In the genomic region with DNA sequence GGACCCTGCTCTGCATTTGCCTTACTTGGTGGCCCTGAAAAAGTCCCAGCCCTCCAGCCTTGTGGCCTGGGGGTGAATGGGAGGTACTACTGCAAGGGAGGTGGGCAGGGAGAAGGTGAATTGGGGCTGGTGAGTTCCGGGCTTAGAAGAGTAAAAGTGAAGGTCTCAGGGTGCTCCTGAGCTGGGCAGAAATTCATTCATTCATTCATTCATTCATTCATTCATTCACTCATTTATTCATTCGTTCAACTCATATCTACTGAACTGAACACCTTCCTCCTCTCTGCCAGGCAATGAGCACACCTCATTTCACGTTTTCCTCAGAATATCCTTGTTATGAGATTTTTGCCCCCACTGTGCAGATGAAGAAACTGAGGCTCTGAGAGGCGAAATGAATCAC, we compare ENCODE assay signal across 1 cellular context.
TF ChIP-seq lines count a peak whose summit lies in the region.

No MANE protein-coding gene starts in this region.

TF ChIP-seq in HEK293, 187 proteins besides CTCF, POLR2A, EP300 and RAD21 (continued from another document):
- TF ChIP-seq, protein P1, sequence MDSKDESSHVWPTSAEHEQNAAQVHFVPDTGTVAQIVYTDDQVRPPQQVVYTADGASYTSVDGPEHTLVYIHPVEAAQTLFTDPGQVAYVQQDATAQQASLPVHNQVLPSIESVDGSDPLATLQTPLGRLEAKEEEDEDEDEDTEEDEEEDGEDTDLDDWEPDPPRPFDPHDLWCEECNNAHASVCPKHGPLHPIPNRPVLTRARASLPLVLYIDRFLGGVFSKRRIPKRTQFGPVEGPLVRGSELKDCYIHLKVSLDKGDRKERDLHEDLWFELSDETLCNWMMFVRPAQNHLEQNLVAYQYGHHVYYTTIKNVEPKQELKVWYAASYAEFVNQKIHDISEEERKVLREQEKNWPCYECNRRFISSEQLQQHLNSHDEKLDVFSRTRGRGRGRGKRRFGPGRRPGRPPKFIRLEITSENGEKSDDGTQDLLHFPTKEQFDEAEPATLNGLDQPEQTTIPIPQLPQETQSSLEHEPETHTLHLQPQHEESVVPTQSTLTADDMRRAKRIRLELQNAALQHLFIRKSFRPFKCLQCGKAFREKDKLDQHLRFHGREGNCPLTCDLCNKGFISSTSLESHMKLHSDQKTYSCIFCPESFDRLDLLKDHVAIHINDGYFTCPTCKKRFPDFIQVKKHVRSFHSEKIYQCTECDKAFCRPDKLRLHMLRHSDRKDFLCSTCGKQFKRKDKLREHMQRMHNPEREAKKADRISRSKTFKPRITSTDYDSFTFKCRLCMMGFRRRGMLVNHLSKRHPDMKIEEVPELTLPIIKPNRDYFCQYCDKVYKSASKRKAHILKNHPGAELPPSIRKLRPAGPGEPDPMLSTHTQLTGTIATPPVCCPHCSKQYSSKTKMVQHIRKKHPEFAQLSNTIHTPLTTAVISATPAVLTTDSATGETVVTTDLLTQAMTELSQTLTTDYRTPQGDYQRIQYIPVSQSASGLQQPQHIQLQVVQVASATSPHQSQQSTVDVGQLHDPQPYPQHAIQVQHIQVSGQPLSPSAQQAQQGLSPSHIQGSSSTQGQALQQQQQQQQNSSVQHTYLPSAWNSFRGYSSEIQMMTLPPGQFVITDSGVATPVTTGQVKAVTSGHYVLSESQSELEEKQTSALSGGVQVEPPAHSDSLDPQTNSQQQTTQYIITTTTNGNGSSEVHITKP (tag by site-specific recombination; IDR thresholded peaks at IDR 0.05): 0 out of 2 replicates have a peak, but pooled peaks have one; percentile 22
